In genomic region chr5:112681481-112681908, GRCh38 we compare ENCODE assay signal across 11 cellular contexts. TPM values are rescaled to one million over a fixed set of nuclear protein-coding genes. Genes with fewer than 3 reads are reported as not detected.
A peak's percentile ranks its signal among the peaks of the same experiment; 100 is the strongest.
DNase-seq lines count a peak whose midpoint lies in the region; ATAC-seq and TF ChIP-seq lines count a peak whose summit lies in the region.
"Had no signal": no experiment of that assay in that cellular context is flagged by ENCODE, and none has a peak within 500 bp of the region (broad histone marks: within the 10 kb centered on the region; RNA-seq: fewer than 3 reads in every experiment).

No MANE protein-coding gene starts in this region.

- no peaks in the 10 kb centered on the region for H3K27me3 Mint-ChIP-seq in WTC11 (ENCODE audit: low read depth)

- ATAC-seq in GM19043 (IDR thresholded peaks at IDR 0.05; ENCODE audit: low read depth, unreplicated experiment) = peak; percentile 66
- ATAC-seq in HG02870 (IDR thresholded peaks at IDR 0.05; ENCODE audit: unreplicated experiment) = peak; percentile 77
- ATAC-seq in WTC11 = no peak
- no peak for ATAC-seq in HG02763 (IDR thresholded peaks at IDR 0.05; ENCODE audit: unreplicated experiment)

- H3K27me3 ChIP-seq in uterus = no peaks in the 10 kb centered on the region
- H3K27me3 ChIP-seq: SJCRH30 had no signal

- no peaks in the 10 kb centered on the region for H3K36me3 Mint-ChIP-seq in WTC11

- POLR2A ChIA-PET in WTC11 (lab: Charles Lee) = no interaction called here

- intact Hi-C loops in uterus (cut with DNase I; ENCODE audit: low total_unique reads) = no loop called here

- no peak overlapping the region for H3K4me3 Mint-ChIP-seq in WTC11

- no peak overlapping the region for H3K27ac Mint-ChIP-seq in WTC11

- CTCF ChIA-PET in WTC11 (lab: Charles Lee) = no interaction called here

- no peak for TF ChIP-seq CTCF in AG10803 (conservative IDR thresholded peaks at IDR 0.05; ENCODE audit: low read length)
- no peak for TF ChIP-seq CTCF in WTC11 (IDR thresholded peaks at IDR 0.05)
- no peak for TF ChIP-seq CTCF in uterus (IDR thresholded peaks at IDR 0.05)

- H3K9me3 Mint-ChIP-seq in WTC11 = peaks cover 8% of the 10 kb centered on the region

- peak; percentile 82 for DNase-seq in AG10803 (ENCODE audit: low read depth)
- DNase-seq in NCI-H446 (lab: John Stamatoyannopoulos, UW) = peak; percentile 65 to 75
- DNase-seq in WTC11 (ENCODE audit: low spot score) = no peak
- no peak for DNase-seq in stimulated activated CD4-positive, alpha-beta T cell treated with anti-CD3 and anti-CD28 coated beads, Interleukin-4, amount 100 ng/mL, for 4 hours
- no peak for DNase-seq in uterus
- DNase-seq: DND-41, NCI-H524, SJCRH30 had no signal

- H3K27ac ChIP-seq in uterus = no peak overlapping the region
- H3K27ac ChIP-seq: SJCRH30 had no signal

- H3K36me3 ChIP-seq in uterus = no peaks in the 10 kb centered on the region
- H3K36me3 ChIP-seq: SJCRH30 had no signal

- no peak for TF ChIP-seq POLR2A in uterus (IDR thresholded peaks at IDR 0.05)

- H3K4me1 Mint-ChIP-seq in WTC11 = no peaks in the 10 kb centered on the region

- no peaks in the 10 kb centered on the region for H3K9me3 ChIP-seq in uterus
- H3K9me3 ChIP-seq: SJCRH30 had no signal

- no peaks in the 10 kb centered on the region for H3K4me1 ChIP-seq in uterus

- H3K4me3 ChIP-seq in AG10803 (ENCODE audit: low read length) = no peak overlapping the region
- H3K4me3 ChIP-seq in uterus = no peak overlapping the region
- H3K4me3 ChIP-seq: SJCRH30 had no signal

TF ChIP-seq in WTC11, 78 proteins besides CTCF, POLR2A, EP300 and RAD21:
- no peak for TF ChIP-seq KAT7 (CRISPR knock-in tag; IDR thresholded peaks at IDR 0.05; ENCODE audit: borderline replicate concordance)
- TF ChIP-seq ZBTB21 (CRISPR knock-in tag; IDR thresholded peaks at IDR 0.05; ENCODE audit: borderline replicate concordance) = no peak
- TF ChIP-seq E2F1 (CRISPR knock-in tag; IDR thresholded peaks at IDR 0.05) = no peak
- TF ChIP-seq ZNF532 (CRISPR knock-in tag; IDR thresholded peaks at IDR 0.05; ENCODE audit: borderline replicate concordance) = no peak
- TF ChIP-seq GABPB1 (CRISPR knock-in tag; IDR thresholded peaks at IDR 0.05) = no peak
- TF ChIP-seq ATF6 (CRISPR knock-in tag; IDR thresholded peaks at IDR 0.05) = no peak
- no peak for TF ChIP-seq ZNF263 (CRISPR knock-in tag; IDR thresholded peaks at IDR 0.05; ENCODE audit: low read depth)
- TF ChIP-seq ZNF219 (CRISPR knock-in tag; IDR thresholded peaks at IDR 0.05; ENCODE audit: borderline replicate concordance) = no peak
- TF ChIP-seq NFYB (CRISPR knock-in tag; conservative IDR thresholded peaks at IDR 0.05; ENCODE audit: low read depth) = no peak
- TF ChIP-seq ZNF423 (CRISPR knock-in tag; IDR thresholded peaks at IDR 0.05) = no peak
- no peak for TF ChIP-seq ETV6 (CRISPR knock-in tag; IDR thresholded peaks at IDR 0.05)
- no peak for TF ChIP-seq NFE2L1 (CRISPR knock-in tag; IDR thresholded peaks at IDR 0.05)

RNA-seq across cellular contexts. Expression of gene APC, which starts 56.2 kb away (rescaled TPM):
- total RNA-seq in WTC11 (2021) (31.8 to 40.0 TPM (median 33.1 TPM) in 3 replicates), uterus (100 to 1,000 TPM in 2 of 4 donors, 10 to 100 TPM in 2; 45.4 to 132 (median 91.7) TPM)

Comparison
In these comparisons a context has a peak if more than half of its experiments do, and no peak if none do; other contexts are left out.
1. DNase-seq: peak in AG10803 (single experiment) and NCI-H446 (2 of 2); none in WTC11 (single experiment), stimulated activated CD4-positive, alpha-beta T cell treated with anti-CD3 and anti-CD28 coated beads, Interleukin-4, amount 100 ng/mL, for 4 hours (0 of 2) and uterus (0 of 2).
2. ATAC-seq: peak in GM19043 (single experiment) and HG02870 (single experiment); none in WTC11 (single experiment) and HG02763 (single experiment).